39 cellular contexts compared by ENCODE assay signal in genomic region chr3:114103858-114104257, GRCh38.
"Had no signal": no experiment of that assay in that cellular context is flagged by ENCODE, and none has a peak within 500 bp of the region (broad histone marks: within the 10 kb centered on the region; RNA-seq: fewer than 3 reads in every experiment).

No MANE protein-coding gene starts in this region.

- H3K36me3 ChIP-seq: adrenal gland, ascending aorta, brain microvascular endothelial cell, breast epithelium, cardiac muscle cell had no signal

- H3K9me3 ChIP-seq: adrenal gland, ascending aorta, body of pancreas, breast epithelium had no signal

- FAIRE-seq: astrocyte, bronchial epithelial cell had no signal

- ATAC-seq: activated naive CD4-positive, alpha-beta T cell treated with anti-CD3 and anti-CD28 coated beads, Interleukin-2, amount 50 U/mL, for 72 hours; activated naive CD8-positive, alpha-beta T cell treated with anti-CD3 and anti-CD28 coated beads, Interleukin-2, amount 50 U/mL, for 24 hours; activated T-cell treated with anti-CD3 and anti-CD28 coated beads, Interleukin-2, amount 50 U/mL, for 4 hours; activated T-cell treated with anti-CD3 and anti-CD28 coated beads, Interleukin-2, amount 50 U/mL, for 72 hours; activated T-helper 17 cell treated with anti-CD3 and anti-CD28 coated beads, Interleukin-2, amount 50 U/mL, for 72 hours; body of pancreas had no signal

- H3K27ac ChIP-seq: adrenal gland, ascending aorta, body of pancreas, brain microvascular endothelial cell, breast epithelium, cardiac muscle cell had no signal

- H3K4me1 Mint-ChIP-seq: activated naive CD4-positive, alpha-beta T cell treated with anti-CD3 and anti-CD28 coated beads, Interleukin-2, amount 10 ng/mL, durations not matched to agents 7 days and 5 days; activated naive CD4-positive, alpha-beta T cell treated with anti-CD3 and anti-CD28 coated beads, Interleukin-2, amount 50 U/mL, for 24 hours; activated naive CD8-positive, alpha-beta T cell treated with anti-CD3 and anti-CD28 coated beads for 36 hours; activated naive CD8-positive, alpha-beta T cell treated with anti-CD3 and anti-CD28 coated beads, Interleukin-2, amount 10 ng/mL, durations not matched to agents 7 days and 5 days; activated naive CD8-positive, alpha-beta T cell treated with anti-CD3 and anti-CD28 coated beads, Interleukin-2, amount 50 U/mL, for 24 hours; activated T-helper 17 cell treated with anti-CD3 and anti-CD28 coated beads, Interleukin-2, amount 50 U/mL, for 72 hours; central memory CD8-positive, alpha-beta T cell had no signal

- DNase-seq: activated effector memory CD4-positive, alpha-beta T cell treated with anti-CD3 and anti-CD28 coated beads, Interleukin-2, amount 50 U/mL, for 16 hours; activated effector memory CD4-positive, alpha-beta T cell treated with Interleukin-2 at 50 U/mL for 16 hours; activated gamma-delta T cell; activated gamma-delta T cell treated with Interleukin-2 at 50 U/mL for 16 hours; activated naive CD4-positive, alpha-beta T cell; activated naive CD4-positive, alpha-beta T cell treated with anti-CD3 and anti-CD28 coated beads for 36 hours; activated naive CD4-positive, alpha-beta T cell treated with anti-CD3 and anti-CD28 coated beads, Interleukin-2, amount 10 ng/mL, durations not matched to agents 7 days and 5 days; activated naive CD4-positive, alpha-beta T cell treated with anti-CD3 and anti-CD28 coated beads, Interleukin-2, amount 50 U/mL, for 16 hours; activated naive CD4-positive, alpha-beta T cell treated with Interleukin-2 at 50 U/mL for 16 hours; activated naive CD8-positive, alpha-beta T cell treated with anti-CD3 and anti-CD28 coated beads for 36 hours; activated naive CD8-positive, alpha-beta T cell treated with anti-CD3 and anti-CD28 coated beads, Interleukin-2, amount 10 ng/mL, durations not matched to agents 7 days and 5 days; activated naive CD8-positive, alpha-beta T cell treated with anti-CD3 and anti-CD28 coated beads, Interleukin-2, amount 50 U/mL, for 24 hours; activated T-cell treated with anti-CD3 and anti-CD28 coated beads, Interleukin-2, amount 50 U/mL, for 24 hours; activated T-cell treated with anti-CD3 and anti-CD28 coated beads, Interleukin-2, amount 50 U/mL, for 4 hours; activated T-cell treated with anti-CD3 and anti-CD28 coated beads, Interleukin-2, amount 50 U/mL, for 48 hours; activated T-cell treated with anti-CD3 and anti-CD28 coated beads, Interleukin-2, amount 50 U/mL, for 72 hours; adrenal gland; amniotic stem cell; amygdala; anterior cingulate cortex; aorta; body of pancreas; caudate nucleus; central memory CD4-positive, alpha-beta T cell; cerebellar nuclear complex had no signal

- H3K27ac Mint-ChIP-seq: activated naive CD4-positive, alpha-beta T cell treated with anti-CD3 and anti-CD28 coated beads for 36 hours; activated naive CD4-positive, alpha-beta T cell treated with anti-CD3 and anti-CD28 coated beads, Interleukin-2, amount 10 ng/mL, durations not matched to agents 7 days and 5 days; activated naive CD4-positive, alpha-beta T cell treated with anti-CD3 and anti-CD28 coated beads, Interleukin-2, amount 50 U/mL, for 72 hours; activated naive CD8-positive, alpha-beta T cell; activated naive CD8-positive, alpha-beta T cell treated with anti-CD3 and anti-CD28 coated beads for 36 hours; activated naive CD8-positive, alpha-beta T cell treated with anti-CD3 and anti-CD28 coated beads, Interleukin-2, amount 10 ng/mL, durations not matched to agents 7 days and 5 days; activated naive CD8-positive, alpha-beta T cell treated with anti-CD3 and anti-CD28 coated beads, Interleukin-2, amount 50 U/mL, for 24 hours; activated T-cell treated with anti-CD3 and anti-CD28 coated beads, Interleukin-2, amount 50 U/mL, for 24 hours; activated T-cell treated with anti-CD3 and anti-CD28 coated beads, Interleukin-2, amount 50 U/mL, for 72 hours; activated T-helper 1 cell treated with anti-CD3 and anti-CD28 coated beads, Interleukin-12 subunit alpha, Interleukin-12 subunit beta, Interleukin-2, Interleukin-4 antibody, amounts not matched to agents 30 ng/mL and 10 ng/mL and 1 ng/mL, durations not matched to agents 14 hours and 24 hours and 36 hours; activated T-helper 17 cell treated with anti-CD3 and anti-CD28 coated beads, Interleukin-2, amount 50 U/mL, for 72 hours; activated T-helper 2 cell treated with anti-CD3 and anti-CD28 coated beads, Interferon-gamma antibody, Interleukin-2, Interleukin-4, amounts not matched to agents 10 μg/mL and 5 μg/mL and 100 μg/mL, durations not matched to agents 14 hours and 24 hours and 36 hours; brain had no signal

- H3K36me3 Mint-ChIP-seq: activated naive CD4-positive, alpha-beta T cell treated with anti-CD3 and anti-CD28 coated beads, Interleukin-2, amount 10 ng/mL, durations not matched to agents 7 days and 5 days; activated naive CD4-positive, alpha-beta T cell treated with anti-CD3 and anti-CD28 coated beads, Interleukin-2, amount 50 U/mL, for 24 hours; activated naive CD4-positive, alpha-beta T cell treated with anti-CD3 and anti-CD28 coated beads, Interleukin-2, amount 50 U/mL, for 72 hours; activated naive CD8-positive, alpha-beta T cell; activated naive CD8-positive, alpha-beta T cell treated with anti-CD3 and anti-CD28 coated beads for 36 hours; activated naive CD8-positive, alpha-beta T cell treated with anti-CD3 and anti-CD28 coated beads, Interleukin-2, amount 10 ng/mL, durations not matched to agents 7 days and 5 days; brain had no signal

- H3K27me3 Mint-ChIP-seq: activated naive CD8-positive, alpha-beta T cell treated with anti-CD3 and anti-CD28 coated beads, Interleukin-2, amount 50 U/mL, for 24 hours had no signal

- H3K4me1 ChIP-seq: adrenal gland, ascending aorta, body of pancreas, breast epithelium had no signal

- H3K27me3 ChIP-seq: adrenal gland, ascending aorta, body of pancreas, brain microvascular endothelial cell, breast epithelium, cardiac muscle cell had no signal

- H3K4me3 Mint-ChIP-seq: activated naive CD4-positive, alpha-beta T cell treated with anti-CD3 and anti-CD28 coated beads for 36 hours; activated naive CD4-positive, alpha-beta T cell treated with anti-CD3 and anti-CD28 coated beads, Interleukin-2, amount 10 ng/mL, durations not matched to agents 7 days and 5 days; activated naive CD4-positive, alpha-beta T cell treated with anti-CD3 and anti-CD28 coated beads, Interleukin-2, amount 50 U/mL, for 24 hours; activated naive CD8-positive, alpha-beta T cell; activated naive CD8-positive, alpha-beta T cell treated with anti-CD3 and anti-CD28 coated beads for 36 hours; activated naive CD8-positive, alpha-beta T cell treated with anti-CD3 and anti-CD28 coated beads, Interleukin-2, amount 10 ng/mL, durations not matched to agents 7 days and 5 days; activated naive CD8-positive, alpha-beta T cell treated with anti-CD3 and anti-CD28 coated beads, Interleukin-2, amount 50 U/mL, for 24 hours; activated T-cell treated with anti-CD3 and anti-CD28 coated beads, Interleukin-2, amount 50 U/mL, for 24 hours; activated T-cell treated with anti-CD3 and anti-CD28 coated beads, Interleukin-2, amount 50 U/mL, for 4 hours; activated T-cell treated with anti-CD3 and anti-CD28 coated beads, Interleukin-2, amount 50 U/mL, for 72 hours; activated T-helper 1 cell treated with anti-CD3 and anti-CD28 coated beads, Interleukin-12 subunit alpha, Interleukin-12 subunit beta, Interleukin-2, Interleukin-4 antibody, amounts not matched to agents 30 ng/mL and 10 ng/mL and 1 ng/mL, durations not matched to agents 14 hours and 24 hours and 36 hours; activated T-helper 17 cell treated with anti-CD3 and anti-CD28 coated beads, Interleukin-2, amount 50 U/mL, for 72 hours; brain; central memory CD8-positive, alpha-beta T cell had no signal

- H3K9me3 Mint-ChIP-seq: activated naive CD4-positive, alpha-beta T cell treated with anti-CD3 and anti-CD28 coated beads for 36 hours; activated naive CD4-positive, alpha-beta T cell treated with anti-CD3 and anti-CD28 coated beads, Interleukin-2, amount 10 ng/mL, durations not matched to agents 7 days and 5 days; activated naive CD4-positive, alpha-beta T cell treated with anti-CD3 and anti-CD28 coated beads, Interleukin-2, amount 50 U/mL, for 24 hours; activated naive CD4-positive, alpha-beta T cell treated with anti-CD3 and anti-CD28 coated beads, Interleukin-2, amount 50 U/mL, for 72 hours; activated naive CD8-positive, alpha-beta T cell treated with anti-CD3 and anti-CD28 coated beads for 36 hours; activated naive CD8-positive, alpha-beta T cell treated with anti-CD3 and anti-CD28 coated beads, Interleukin-2, amount 10 ng/mL, durations not matched to agents 7 days and 5 days; activated naive CD8-positive, alpha-beta T cell treated with anti-CD3 and anti-CD28 coated beads, Interleukin-2, amount 50 U/mL, for 24 hours; activated T-cell treated with anti-CD3 and anti-CD28 coated beads, Interleukin-2, amount 50 U/mL, for 24 hours; activated T-cell treated with anti-CD3 and anti-CD28 coated beads, Interleukin-2, amount 50 U/mL, for 4 hours; activated T-cell treated with anti-CD3 and anti-CD28 coated beads, Interleukin-2, amount 50 U/mL, for 72 hours; activated T-helper 1 cell treated with anti-CD3 and anti-CD28 coated beads, Interleukin-12 subunit alpha, Interleukin-12 subunit beta, Interleukin-2, Interleukin-4 antibody, amounts not matched to agents 30 ng/mL and 10 ng/mL and 1 ng/mL, durations not matched to agents 14 hours and 24 hours and 36 hours; activated T-helper 17 cell treated with anti-CD3 and anti-CD28 coated beads, Interleukin-2, amount 50 U/mL, for 72 hours; activated T-helper 2 cell treated with anti-CD3 and anti-CD28 coated beads, Interferon-gamma antibody, Interleukin-2, Interleukin-4, amounts not matched to agents 10 μg/mL and 5 μg/mL and 100 μg/mL, durations not matched to agents 14 hours and 24 hours and 36 hours; brain; central memory CD8-positive, alpha-beta T cell had no signal

- H3K4me3 ChIP-seq: adrenal gland, ascending aorta, body of pancreas, breast epithelium, cardiac muscle cell had no signal
